ENCODE assay signal across 12 cellular contexts in genomic region chr11:44088871-44089270, GRCh38. TPM values are rescaled to one million over a fixed set of nuclear protein-coding genes. Genes with fewer than 3 reads are reported as not detected.
"Had no signal": no experiment of that assay in that cellular context is flagged by ENCODE, and none has a peak within 500 bp of the region (broad histone marks: within the 10 kb centered on the region; RNA-seq: fewer than 3 reads in every experiment).

No MANE protein-coding gene starts in this region.

- DNase-seq: GM23248, GOT3, H7, HFFc6, KBM-7 had no signal

- H3K4me1 Mint-ChIP-seq: IgD-negative memory B cell had no signal

- ATAC-seq: HCT116, HepG2 had no signal

- H2AFZ ChIP-seq: GM23248 had no signal

- H3K9me3 ChIP-seq: HAP-1 had no signal

- H3K4me1 ChIP-seq: HAP-1 had no signal

- H3K27ac Mint-ChIP-seq: HFFc6, IgD-negative memory B cell had no signal

- H3K27ac ChIP-seq: GM23248, HL-60 had no signal

- H3K4me3 ChIP-seq: GM23248, HAP-1 had no signal

- H3K9ac ChIP-seq: GM23248 had no signal

- H3K27me3 Mint-ChIP-seq: IgD-negative memory B cell had no signal

- H3K4me3 Mint-ChIP-seq: HFFc6, IgD-negative memory B cell had no signal

- H3K36me3 ChIP-seq: HAP-1 had no signal

RNA-seq across cellular contexts. Expression of gene ACCSL, which starts 41.1 kb away (rescaled TPM):
- total RNA-seq: GM23248, H4, H7, HepG2, HFFc6, HT1080 had no signal
- polyA plus RNA-seq: GM23248, HepG2 had no signal
